ENCODE assay signal across 19 cellular contexts in the genomic region with DNA sequence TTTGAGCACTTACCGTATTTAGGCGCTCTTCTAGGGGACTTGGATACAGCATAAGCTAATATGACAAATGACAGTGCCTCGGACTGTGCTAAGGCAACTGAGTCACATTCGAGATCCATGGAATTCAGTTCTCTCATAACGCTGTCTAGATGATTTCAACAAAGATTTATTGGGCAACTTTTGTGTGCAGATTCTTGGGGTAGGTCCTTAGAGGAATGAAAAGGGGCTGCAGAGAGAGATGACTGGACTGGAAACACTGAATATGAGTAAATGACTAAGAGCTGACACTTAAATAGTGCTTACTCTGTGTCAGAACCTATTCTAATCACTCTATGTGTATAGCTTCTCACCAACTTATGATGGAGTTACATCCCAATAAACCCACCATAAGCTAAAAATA. TPM values are rescaled to one million over a fixed set of nuclear protein-coding genes. Genes with fewer than 3 reads are reported as not detected.
A peak's percentile ranks its signal among the peaks of the same experiment; 100 is the strongest.
DNase-seq lines count a peak whose midpoint lies in the region; ATAC-seq and TF ChIP-seq lines count a peak whose summit lies in the region.
"Had no signal": no experiment of that assay in that cellular context is flagged by ENCODE, and none has a peak within 500 bp of the region (broad histone marks: within the 10 kb centered on the region; RNA-seq: fewer than 3 reads in every experiment).

No MANE protein-coding gene starts in this region.

- no peaks in the 10 kb centered on the region for H3K9me2 ChIP-seq in GM23248 (ENCODE audit: insufficient read depth)

- H3K36me3 ChIP-seq in GM23248 (ENCODE audit: low read depth) (no peaks in the 10 kb centered on the region), testis (ENCODE audit: low read depth, missing control alignments) (no peaks in the 10 kb centered on the region)
- H3K36me3 ChIP-seq: BE2C had no signal

- DNase-seq in GM23248 (peak; percentile 30), RKO (ENCODE audit: low spot score) (peak; percentile 10), fibroblast of peridontal ligament (ENCODE audit: extremely low read depth) (peak; percentile 18), testis (no peak), SKM-1 (lab: John Stamatoyannopoulos, UW; ENCODE audit: unreplicated experiment) (no peak), RWPE1 (ENCODE audit: low spot score) (no peak)
- no peak for DNase-seq in stimulated activated naive CD8-positive, alpha-beta T cell treated with anti-CD3 and anti-CD28 coated beads, Interleukin-15, Interleukin-2, amounts not matched to agents 100 U/mL and 50 U/mL, for 24 hours
- DNase-seq: ACHN; BE2C; C1 segment of cervical spinal cord; CD4-positive, CD25-positive, alpha-beta regulatory T cell; CD8-positive, alpha-beta memory T cell; COR-L47; DMS 273 treated with DMSO at 0.1 percent for 48 hours; DMS53; DND-41; GDM1; HCEC 1CT; KBM-7 had no signal

- H3K9ac ChIP-seq in GM23248: no peak overlapping the region

- POLR2A ChIA-PET in RWPE1 (lab: Yijun Ruan, JAX; ENCODE audit: low non-redundant PET): no interaction called here

- H3K27ac ChIP-seq in GM23248 (no peak overlapping the region), testis (no peak overlapping the region), RWPE1 (no peak overlapping the region)

- no peak overlapping the region for H2AFZ ChIP-seq in GM23248

- H3K9me3 ChIP-seq in GM23248 (ENCODE audit: low read depth) (no peaks in the 10 kb centered on the region), testis (no peaks in the 10 kb centered on the region)
- H3K9me3 ChIP-seq: BE2C had no signal

- ATAC-seq in stimulated activated naive CD8-positive, alpha-beta T cell treated with anti-CD3 and anti-CD28 coated beads, Interleukin-15, Interleukin-2, amounts not matched to agents 100 U/mL and 50 U/mL, for 24 hours: no peak

- no peaks in the 10 kb centered on the region for H3K79me2 ChIP-seq in GM23248 (ENCODE audit: insufficient read depth)

- intact Hi-C loops in testis (cut with DNase I; ENCODE audit: low total_unique reads): no loop called here

- H3K4me1 ChIP-seq in GM23248 (ENCODE audit: insufficient read depth) (peaks cover 10% of the 10 kb centered on the region), testis (peaks cover 7% of the 10 kb centered on the region)

- 86 to 92% methylated on average over 5 of the region's 5 CpGs for WGBS in GM23248 (ENCODE audit: low coverage in 1 of 2, low lambda C conversion rate in 2 of 2, missing lambda C conversion rate in 2 of 2), 2 experiments
- 95% methylated on average over 5 of the region's 5 CpGs for WGBS in testis, 2 donors

- H3K4me2 ChIP-seq in GM23248 (ENCODE audit: unreplicated experiment): no peak overlapping the region

- H3F3A ChIP-seq in GM23248 (ENCODE audit: insufficient read depth): no peaks in the 10 kb centered on the region

- no peak for TF ChIP-seq CTCF in testis (IDR thresholded peaks at IDR 0.05)
- TF ChIP-seq CTCF in RWPE1 (conservative IDR thresholded peaks at IDR 0.05; ENCODE audit: low read depth): no peak

- H4K20me1 ChIP-seq in GM23248 (ENCODE audit: insufficient read depth): no peaks in the 10 kb centered on the region

- TF ChIP-seq POLR2A in testis (IDR thresholded peaks at IDR 0.05): no peak

- CTCF ChIA-PET in RWPE1 (lab: Yijun Ruan, JAX): no interaction called here

- H3K4me3 ChIP-seq in GM23248 (no peak overlapping the region), testis (no peak overlapping the region)

- in situ Hi-C loops in GM23248 (cut with MboI): no loop called here

- H3K27me3 ChIP-seq in GM23248 (replicated peaks; ENCODE audit: insufficient read depth) (no peaks in the 10 kb centered on the region), testis (no peaks in the 10 kb centered on the region)
- H3K27me3 ChIP-seq: BE2C had no signal

RNA-seq across cellular contexts. Expression of gene MARCKS, which starts 36.4 kb away (rescaled TPM):
- total RNA-seq in GM23248 (2014; rRNA removed; shearing (Covaris generic)): 154 and 210 TPM in 2 replicates
- polyA plus RNA-seq in GM23248 (2016; fragmentation: Nextera tagmentation; extraction: Ambion mirVana) (105 and 109 TPM in 2 replicates), testis (ENCODE audit: insufficient read depth, low read depth, low replicate concordance) (21.5 TPM)
- 10 to 100 TPM; 26.6 to 32.7 TPM for total RNA-seq in testis
- total RNA-seq: CD4-positive, CD25-positive, alpha-beta regulatory T cell had no signal
- polyA plus RNA-seq: CD8-positive, alpha-beta memory T cell had no signal

Comparison
In these comparisons a context has a peak if more than half of its experiments do, and no peak if none do; other contexts are left out.
1. DNase-seq: peak in GM23248 (single experiment), RKO (single experiment) and fibroblast of peridontal ligament (single experiment); none in stimulated activated naive CD8-positive, alpha-beta T cell treated with anti-CD3 and anti-CD28 coated beads, Interleukin-15, Interleukin-2, amounts not matched to agents 100 U/mL and 50 U/mL, for 24 hours (single experiment), testis (single experiment), SKM-1 (single experiment) and RWPE1 (single experiment).